2 cellular contexts compared by ENCODE assay signal in genomic region chr5:118968406-118968911, GRCh38.
TF ChIP-seq lines count a peak whose summit lies in the region.

No MANE protein-coding gene starts in this region.

TF ChIP-seq in GM23338, 12 proteins besides CTCF, POLR2A, EP300 and RAD21:
- TF ChIP-seq EZH2phosphoT487 (IDR thresholded peaks at IDR 0.05; ENCODE audit: unreplicated experiment): no peak
- no peak for TF ChIP-seq POLR2AphosphoS5 (IDR thresholded peaks at IDR 0.05; ENCODE audit: low read depth)
- no peak for TF ChIP-seq ZNF114 (CRISPR knock-in tag; IDR thresholded peaks at IDR 0.05)
- TF ChIP-seq JUNB (IDR thresholded peaks at IDR 0.05; ENCODE audit: unreplicated experiment): no peak
- no peak for TF ChIP-seq NANOG (IDR thresholded peaks at IDR 0.05; ENCODE audit: borderline replicate concordance)
- TF ChIP-seq STAT1 (IDR thresholded peaks at IDR 0.05; ENCODE audit: unreplicated experiment): no peak

TF ChIP-seq in H1, 55 proteins besides CTCF, POLR2A, EP300 and RAD21:
- TF ChIP-seq GTF2F1 (IDR thresholded peaks at IDR 0.05; ENCODE audit: borderline replicate concordance, low read depth, low read length) (no peak), CHD7 (IDR thresholded peaks at IDR 0.05; ENCODE audit: insufficient replicate concordance, low read length) (no peak), TAF1 (IDR thresholded peaks at IDR 0.05; ENCODE audit: low read depth, low read length) (no peak), SP4 (IDR thresholded peaks at IDR 0.05; ENCODE audit: low read length) (no peak), CREB1 (IDR thresholded peaks at IDR 0.05) (no peak), CBX8 (IDR thresholded peaks at IDR 0.05; ENCODE audit: borderline replicate concordance, low read depth, low read length) (no peak), RFX5 (IDR thresholded peaks at IDR 0.05; ENCODE audit: borderline replicate concordance, low read depth, low read length) (no peak), E2F6 (IDR thresholded peaks at IDR 0.05) (peak; percentile 60), CHD1 (IDR thresholded peaks at IDR 0.05; ENCODE audit: low read depth, low read length) (no peak), BACH1 (IDR thresholded peaks at IDR 0.05; ENCODE audit: low read length) (no peak), ASH2L (IDR thresholded peaks at IDR 0.05; ENCODE audit: low read length) (no peak), HDAC2 (IDR thresholded peaks at IDR 0.05; ENCODE audit: borderline replicate concordance in 1 of 2, low read depth in 2 of 2, low read length in 2 of 2) (no peak), TEAD4 (IDR thresholded peaks at IDR 0.05; ENCODE audit: low read depth, low read length) (peak; percentile 71; the same call in 1 of the 2 replicates), TBP (IDR thresholded peaks at IDR 0.05; ENCODE audit: low read depth, low read length) (no peak)
TF ChIP-seq in H1: peak in this region for 2.
